Comparison of ENCODE assay signal across 8 cellular contexts in the genomic region with DNA sequence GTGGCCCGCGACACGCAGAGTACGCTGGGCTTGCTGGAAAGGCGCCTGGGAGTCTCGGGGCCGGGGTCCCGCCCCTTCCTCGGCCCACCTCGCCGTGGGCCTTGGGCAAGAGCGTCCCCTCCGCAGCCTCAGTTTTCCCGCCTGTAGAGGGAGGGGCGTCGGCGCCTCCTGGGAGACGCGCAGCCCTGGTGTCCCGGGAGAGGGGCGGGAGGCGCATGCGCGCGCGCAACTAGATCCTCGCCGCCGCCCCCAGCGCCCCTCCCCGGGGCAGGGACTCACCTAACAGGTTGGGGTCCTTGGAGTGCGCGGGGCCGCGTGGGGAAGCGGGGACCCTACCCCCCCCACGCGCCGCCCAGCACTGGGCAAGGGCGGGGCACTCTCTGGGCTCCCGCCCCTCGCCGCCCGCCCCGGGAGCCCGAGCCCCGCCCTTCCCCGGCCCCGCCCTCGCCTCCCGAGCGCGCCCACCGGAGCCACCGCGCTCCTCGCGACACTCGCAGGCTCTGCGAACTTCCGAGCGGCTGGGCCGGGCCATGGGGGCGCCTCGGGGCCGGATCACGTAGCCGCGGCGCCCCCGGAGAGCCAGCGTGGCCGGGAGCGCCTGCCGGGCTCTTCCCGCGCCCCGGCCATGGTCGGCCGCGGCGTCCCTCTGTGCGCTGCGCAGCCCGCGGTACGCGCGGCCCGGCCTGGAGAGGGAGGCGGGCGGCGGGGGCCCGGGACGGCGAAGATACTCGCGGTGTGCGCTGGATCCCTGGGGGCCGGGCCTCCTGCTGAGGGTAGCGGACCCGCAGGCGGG. TPM values are rescaled to one million over a fixed set of nuclear protein-coding genes. Genes with fewer than 3 reads are reported as not detected.
DNase-seq lines count a peak whose midpoint lies in the region; ATAC-seq, FAIRE-seq and TF ChIP-seq lines count a peak whose summit lies in the region.

KIF26A (plus strand) TSS at position 490 of the 793 bp plus-strand sequence; CDS start at position 626, 136 bp downstream.

- H3K9me3 Mint-ChIP-seq in chondrocyte (ENCODE audit: low read depth): no peaks in the 10 kb centered on the region

- TF ChIP-seq POLR2A in tibial nerve (IDR thresholded peaks at IDR 0.05): no peak

- no peaks in the 10 kb centered on the region for H3K36me3 Mint-ChIP-seq in chondrocyte (ENCODE audit: low read depth)

- no peak within 1 kb of the TSS for H2BK120ac ChIP-seq in mesendoderm (ENCODE audit: low read depth, low read length)

- peak within 1 kb of the TSS; percentile 78 for H3K9ac ChIP-seq in mesendoderm (ENCODE audit: low read length)

- H2BK15ac ChIP-seq in mesendoderm (replicated peaks; ENCODE audit: low read depth): no peak within 1 kb of the TSS

- no peak for ATAC-seq in HG03571 (IDR thresholded peaks at IDR 0.05; ENCODE audit: unreplicated experiment)

- H3K27me3 ChIP-seq in H7 (ENCODE audit: control insufficient read depth, insufficient read depth, low read length): peaks cover 31% of the 10 kb centered on the region
- peaks cover 17% of the 10 kb centered on the region for H3K27me3 ChIP-seq in mesendoderm (ENCODE audit: insufficient read depth, low read length, poor library complexity)
- peaks cover 0 to 62% of the 10 kb centered on the region in 2 donors for H3K27me3 ChIP-seq in tibial nerve

- no peak for TF ChIP-seq EP300 in tibial nerve (IDR thresholded peaks at IDR 0.05)

- H3K79me1 ChIP-seq in mesendoderm (ENCODE audit: low read length): peaks cover 10% of the 10 kb centered on the region

- H3K23ac ChIP-seq in mesendoderm (ENCODE audit: low read length): peak within 1 kb of the TSS; percentile 72

- peak; percentile 99 for DNase-seq in H7
- DNase-seq in NCI-H748 treated with DMSO at 0.1 percent for 48 hours (lab: John Stamatoyannopoulos, UW): peak; percentile 54
- no peak for DNase-seq in chondrocyte (ENCODE audit: low spot score)
- peak; percentile 84 for DNase-seq in mesendoderm
- DNase-seq in tibial nerve (ENCODE audit: low spot score in 2 of 2): no peak
- DNase-seq in RCC 7860 (ENCODE audit: low spot score): no peak
- no peak for DNase-seq in stimulated activated naive CD4-positive, alpha-beta T cell treated with Interleukin-2 at 50 U/mL for 16 hours (lab: John Stamatoyannopoulos, UW)

- H2BK5ac ChIP-seq in mesendoderm (ENCODE audit: low read length): no peak within 1 kb of the TSS

- H3K18ac ChIP-seq in mesendoderm (ENCODE audit: low read length): peak within 1 kb of the TSS; percentile 65

- H3K27ac ChIP-seq in mesendoderm (ENCODE audit: low read depth, low read length): no peak within 1 kb of the TSS
- peak within 1 kb of the TSS in 1 of 4 donors; percentile 29 for H3K27ac ChIP-seq in tibial nerve

- H3K79me2 ChIP-seq in mesendoderm (ENCODE audit: control insufficient read depth, insufficient read depth, low read length): peaks cover 21% of the 10 kb centered on the region

- H3K27me3 Mint-ChIP-seq in chondrocyte (ENCODE audit: low read depth): peaks cover 18% of the 10 kb centered on the region

- FAIRE-seq in RCC 7860 (lab: Jason Lieb, UNC): no peak

- no peaks in the 10 kb centered on the region for H3K9me3 ChIP-seq in tibial nerve

- H3K4me1 ChIP-seq in mesendoderm (ENCODE audit: control insufficient read depth, low read depth, low read length): peaks cover 3% of the 10 kb centered on the region
- peaks cover 0 to 49% (median 21%) of the 10 kb centered on the region in 4 donors for H3K4me1 ChIP-seq in tibial nerve

- H3K4me2 ChIP-seq in mesendoderm (ENCODE audit: low read length): peak within 1 kb of the TSS; percentile 94

- H4K5ac ChIP-seq in mesendoderm (ENCODE audit: low read length): no peak within 1 kb of the TSS

- H3K4me3 ChIP-seq in H7 (ENCODE audit: insufficient read depth, low read depth, low read length) (peak within 1 kb of the TSS; percentile 70), mesendoderm (ENCODE audit: low read length) (peak within 1 kb of the TSS; percentile 75), tibial nerve (peak within 1 kb of the TSS; percentile 30 to 56 (median 42))

- H3K36me3 ChIP-seq in H7 (replicated peaks; ENCODE audit: control insufficient read depth, insufficient read depth, low read length): no peaks in the 10 kb centered on the region; the same call in none of the 2 replicates
- no peaks in the 10 kb centered on the region for H3K36me3 ChIP-seq in mesendoderm (ENCODE audit: control insufficient read depth, insufficient read depth, low read length)
- H3K36me3 ChIP-seq in tibial nerve: no peaks in the 10 kb centered on the region

- TF ChIP-seq CTCF in chondrocyte (IDR thresholded peaks at IDR 0.05) (no peak), tibial nerve (IDR thresholded peaks at IDR 0.05) (no peak)

- H3K4ac ChIP-seq in mesendoderm (ENCODE audit: low read depth, low read length): peak within 1 kb of the TSS; percentile 62

- H3K27ac Mint-ChIP-seq in chondrocyte (ENCODE audit: unreplicated experiment): no peak within 1 kb of the TSS

- no CpG with 5 or more reads among the region's 103 CpGs for WGBS in mesendoderm (ENCODE audit: extremely low coverage, insufficient coverage, low lambda C conversion rate)
- 0 to 1% methylated on average over 10 to 34 of the region's 103 CpGs for WGBS in tibial nerve, 2 donors

- peak within 1 kb of the TSS; percentile 86 for H3K56ac ChIP-seq in mesendoderm (ENCODE audit: low read length)

- no peak within 1 kb of the TSS for H2AK5ac ChIP-seq in mesendoderm (ENCODE audit: low read length)

- peak within 1 kb of the TSS; percentile 58 for H3K4me3 Mint-ChIP-seq in chondrocyte (ENCODE audit: unreplicated experiment)

- H4K8ac ChIP-seq in mesendoderm (ENCODE audit: low read depth, low read length): peak within 1 kb of the TSS; percentile 43

- H3K4me1 Mint-ChIP-seq in chondrocyte (ENCODE audit: low read depth): peaks cover 8% of the 10 kb centered on the region

RNA-seq across cellular contexts. Expression of gene KIF26A, which starts in this region (rescaled TPM):
- 59.2 and 61.0 TPM in 2 replicates for total RNA-seq in H7 (2014; rRNA removed; shearing (Covaris generic))
- 0.28 to 0.60 TPM (median 0.60 TPM) in 3 replicates for total RNA-seq in chondrocyte
- polyA plus RNA-seq in mesendoderm (2013, experiment 1 of 2): 6.3 TPM
- 6.3 TPM for polyA plus RNA-seq in mesendoderm (2013, experiment 2 of 2)
- 1 to 10 TPM; 2.6 to 4.2 (median 3.3) TPM for total RNA-seq in tibial nerve

Comparison
In these comparisons a context has a peak if more than half of its experiments do, and no peak if none do; other contexts are left out.
1. RNA of gene KIF26A (total RNA-seq): 59.2 to 61.0 TPM in H7; 2.6 to 4.2 TPM in tibial nerve and 0.28 to 0.60 TPM in chondrocyte; every median in the first group is over 10 times any median in the second.
2. DNase-seq: peak in H7 (single experiment), NCI-H748 treated with DMSO at 0.1 percent for 48 hours (single experiment) and mesendoderm (single experiment); none in chondrocyte (single experiment), tibial nerve (0 of 2), RCC 7860 (single experiment) and stimulated activated naive CD4-positive, alpha-beta T cell treated with Interleukin-2 at 50 U/mL for 16 hours (single experiment).
3. Peak in every context shown above with its lines, with median percentiles within 50 percentile points of each other: H3K4me3 ChIP-seq.